ENCODE assay signal across 1 cellular context in genomic region chr6:166342293-166343156, GRCh38.
TF ChIP-seq lines count a peak whose summit lies in the region.

TSS of gene SFT2D1 (minus strand) at chr6:166342545. CDS start at chr6:166342481, 64 bp downstream.

TF ChIP-seq in Ishikawa, 13 proteins besides CTCF, POLR2A, EP300 and RAD21 (continued from another document):
- TF ChIP-seq CREB1 (IDR thresholded peaks at IDR 0.05; ENCODE audit: low read depth), result peak; percentile 33; the same call in 1 of the 2 replicates
- peak; percentile 63 for TF ChIP-seq YY1 (IDR thresholded peaks at IDR 0.05; ENCODE audit: low read depth)
- peak; percentile 89 for TF ChIP-seq ZBTB7A (IDR thresholded peaks at IDR 0.05; ENCODE audit: low read depth)
- peak; percentile 12; the same call in 1 of the 2 replicates for TF ChIP-seq TEAD4 (IDR thresholded peaks at IDR 0.05)
- peak; percentile 42; the same call in 1 of the 2 replicates for TF ChIP-seq EGR1 (IDR thresholded peaks at IDR 0.05)
- no peak for TF ChIP-seq FOXM1 (IDR thresholded peaks at IDR 0.05; ENCODE audit: borderline replicate concordance, low read depth)
- no peak for TF ChIP-seq CEBPB (IDR thresholded peaks at IDR 0.05)
- peak; percentile 84 for TF ChIP-seq TAF1 (IDR thresholded peaks at IDR 0.05; ENCODE audit: low read depth)
- 0 out of 2 replicates have a peak, but pooled peaks have one; percentile 63 for TF ChIP-seq MAX (IDR thresholded peaks at IDR 0.05)
